In the genomic region with DNA sequence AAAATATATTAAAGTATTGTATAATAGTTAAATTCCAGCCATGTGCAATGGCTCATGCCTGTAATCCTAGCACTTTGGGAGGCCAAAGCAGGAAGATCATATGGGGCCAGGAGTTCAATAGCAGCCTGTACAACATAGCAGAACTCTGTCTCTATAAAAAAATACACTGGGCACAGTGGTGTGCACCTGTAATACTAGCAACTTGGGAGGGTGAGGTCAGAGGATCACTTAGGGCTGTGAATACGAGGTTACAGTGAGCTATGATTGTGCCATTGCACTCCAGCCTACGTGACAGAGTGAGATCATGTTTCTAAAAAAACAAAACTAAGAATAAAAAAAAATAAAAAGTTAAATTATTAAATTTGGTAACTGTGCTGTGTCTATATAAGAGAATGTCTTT, we compare ENCODE assay signal across 24 cellular contexts.
"Had no signal": no experiment of that assay in that cellular context is flagged by ENCODE, and none has a peak within 500 bp of the region (broad histone marks: within the 10 kb centered on the region; RNA-seq: fewer than 3 reads in every experiment).

No MANE protein-coding gene starts in this region.

- FAIRE-seq: frontal cortex had no signal

- H3K4me1 ChIP-seq: testis, transverse colon had no signal

- ATAC-seq: activated CD4-positive, alpha-beta T cell treated with anti-CD3 and anti-CD28 coated beads for 36 hours; activated CD8-positive, alpha-beta memory T cell treated with anti-CD3 and anti-CD28 coated beads, Interleukin-2, amount 10 ng/mL, durations not matched to agents 7 days and 5 days; activated CD8-positive, alpha-beta T cell treated with anti-CD3 and anti-CD28 coated beads, Interleukin-2, amount 10 ng/mL, durations not matched to agents 7 days and 5 days; left cardiac atrium; naive thymus-derived CD4-positive, alpha-beta T cell; right cardiac atrium; stimulated activated naive CD8-positive, alpha-beta T cell treated with anti-CD3 and anti-CD28 coated beads, Interleukin-15, Interleukin-2, amounts not matched to agents 100 U/mL and 50 U/mL, for 24 hours had no signal

- H3K27me3 ChIP-seq: dorsolateral prefrontal cortex, testis, transverse colon had no signal

- H3K9me3 ChIP-seq: testis had no signal

- DNase-seq: activated B cell treated with CpG ODN at 0.5 μM for 24 hours; activated CD4-positive, alpha-beta T cell treated with anti-CD3 and anti-CD28 coated beads for 36 hours; activated CD8-positive, alpha-beta memory T cell treated with anti-CD3 and anti-CD28 coated beads, Interleukin-2, amount 10 ng/mL, durations not matched to agents 7 days and 5 days; activated CD8-positive, alpha-beta T cell treated with anti-CD3 and anti-CD28 coated beads, Interleukin-2, amount 10 ng/mL, durations not matched to agents 7 days and 5 days; activated effector memory CD4-positive, alpha-beta T cell treated with Interleukin-2 at 50 U/mL for 16 hours; activated naive CD4-positive, alpha-beta T cell treated with Interleukin-2 at 50 U/mL for 16 hours; activated T-cell treated with anti-CD3 and anti-CD28 coated beads, Interleukin-2, amount 50 U/mL, for 48 hours; anterior cingulate cortex; cerebellar nuclear complex; dorsolateral prefrontal cortex; effector memory CD4-positive, alpha-beta T cell; glutamatergic neuron; islet precursor cell; left cardiac atrium; naive thymus-derived CD4-positive, alpha-beta T cell; nucleus accumbens; right cardiac atrium; stimulated activated CD4-positive, alpha-beta T cell treated with anti-CD3 and anti-CD28 coated beads, Interleukin-2, amount 100 ng/mL, for 48 hours; stimulated activated naive CD8-positive, alpha-beta T cell treated with anti-CD3 and anti-CD28 coated beads, Interleukin-15, Interleukin-2, amounts not matched to agents 100 U/mL and 50 U/mL, for 24 hours; T-helper 2 cell; testis; transverse colon had no signal

- H3K4me3 ChIP-seq: coronary artery, dorsolateral prefrontal cortex, testis, transverse colon had no signal

- H3K27ac ChIP-seq: coronary artery, dorsolateral prefrontal cortex, testis, transverse colon had no signal
